Comparison of ENCODE assay signal across 1 cellular context in the genomic region with DNA sequence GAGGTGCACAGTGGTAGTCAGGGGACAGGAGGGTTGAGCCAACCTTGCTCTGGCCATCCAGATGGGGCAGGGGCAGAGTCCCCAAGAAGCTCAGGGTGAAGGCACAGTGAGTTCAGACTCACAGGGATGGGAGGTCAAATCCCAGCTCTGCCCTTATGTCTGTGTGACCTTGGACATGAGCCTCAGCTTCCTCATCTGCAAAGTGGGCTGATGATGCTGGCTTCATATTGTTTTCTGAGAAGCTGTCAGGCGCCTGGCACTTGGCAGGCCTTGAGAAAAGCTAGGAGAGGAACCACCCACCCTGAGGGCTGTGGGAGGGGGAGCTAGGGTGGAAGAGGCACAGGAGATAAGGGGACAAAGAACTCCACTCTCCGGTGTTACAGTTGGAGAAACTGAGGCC.
TF ChIP-seq lines count a peak whose summit lies in the region.

No MANE protein-coding gene starts in this region.

TF ChIP-seq in A549, 52 proteins besides CTCF, POLR2A, EP300 and RAD21 (continued from another document):
- TF ChIP-seq, protein P1, sequence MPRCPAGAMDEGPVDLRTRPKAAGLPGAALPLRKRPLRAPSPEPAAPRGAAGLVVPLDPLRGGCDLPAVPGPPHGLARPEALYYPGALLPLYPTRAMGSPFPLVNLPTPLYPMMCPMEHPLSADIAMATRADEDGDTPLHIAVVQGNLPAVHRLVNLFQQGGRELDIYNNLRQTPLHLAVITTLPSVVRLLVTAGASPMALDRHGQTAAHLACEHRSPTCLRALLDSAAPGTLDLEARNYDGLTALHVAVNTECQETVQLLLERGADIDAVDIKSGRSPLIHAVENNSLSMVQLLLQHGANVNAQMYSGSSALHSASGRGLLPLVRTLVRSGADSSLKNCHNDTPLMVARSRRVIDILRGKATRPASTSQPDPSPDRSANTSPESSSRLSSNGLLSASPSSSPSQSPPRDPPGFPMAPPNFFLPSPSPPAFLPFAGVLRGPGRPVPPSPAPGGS (IDR thresholded peaks at IDR 0.05), result no peak
